18 cellular contexts compared by ENCODE assay signal in genomic region chr5:19175776-19176570, GRCh38.
"Had no signal": no experiment of that assay in that cellular context is flagged by ENCODE, and none has a peak within 500 bp of the region (broad histone marks: within the 10 kb centered on the region; RNA-seq: fewer than 3 reads in every experiment).

No MANE protein-coding gene starts in this region.

- H3K27me3 ChIP-seq: ascending aorta, breast epithelium, foreskin keratinocyte, right atrium auricular region, tibial artery had no signal

- H3K27ac ChIP-seq: ascending aorta, breast epithelium, foreskin keratinocyte, right atrium auricular region, tibial artery had no signal

- H3K27ac Mint-ChIP-seq: activated CD4-positive, alpha-beta memory T cell treated with anti-CD3 and anti-CD28 coated beads, Interleukin-2, amount 10 ng/mL, durations not matched to agents 7 days and 5 days; activated CD4-positive, alpha-beta T cell treated with anti-CD3 and anti-CD28 coated beads for 36 hours; activated naive CD4-positive, alpha-beta T cell treated with anti-CD3 and anti-CD28 coated beads, Interleukin-2, amount 10 ng/mL, durations not matched to agents 7 days and 5 days; activated T-cell treated with anti-CD3 and anti-CD28 coated beads, Interleukin-2, amount 50 U/mL, for 24 hours; effector memory CD8-positive, alpha-beta T cell; natural killer cell; stimulated activated naive B cell treated with anti-CD40 and anti-IgM and Interleukin-4, amounts not matched to agents 10 μg/mL and 1 μg/mL and 100 μg/mL, for 72 hours had no signal

- H3K27me3 Mint-ChIP-seq: activated CD4-positive, alpha-beta memory T cell treated with anti-CD3 and anti-CD28 coated beads, Interleukin-2, amount 10 ng/mL, durations not matched to agents 7 days and 5 days; activated CD4-positive, alpha-beta T cell treated with anti-CD3 and anti-CD28 coated beads for 36 hours; activated naive CD4-positive, alpha-beta T cell treated with anti-CD3 and anti-CD28 coated beads, Interleukin-2, amount 10 ng/mL, durations not matched to agents 7 days and 5 days; activated T-cell treated with anti-CD3 and anti-CD28 coated beads, Interleukin-2, amount 50 U/mL, for 24 hours; effector memory CD8-positive, alpha-beta T cell; stimulated activated naive B cell treated with anti-CD40 and anti-IgM and Interleukin-4, amounts not matched to agents 10 μg/mL and 1 μg/mL and 100 μg/mL, for 72 hours had no signal

- ATAC-seq: activated CD4-positive, alpha-beta T cell treated with anti-CD3 and anti-CD28 coated beads for 36 hours; effector memory CD8-positive, alpha-beta T cell; foreskin keratinocyte; left ventricle myocardium superior; stimulated activated naive B cell treated with anti-CD40 and anti-IgM and Interleukin-4, amounts not matched to agents 10 μg/mL and 1 μg/mL and 100 μg/mL, for 72 hours had no signal

- H3K4me1 Mint-ChIP-seq: activated CD4-positive, alpha-beta memory T cell treated with anti-CD3 and anti-CD28 coated beads, Interleukin-2, amount 10 ng/mL, durations not matched to agents 7 days and 5 days; activated CD4-positive, alpha-beta T cell treated with anti-CD3 and anti-CD28 coated beads for 36 hours; activated naive CD4-positive, alpha-beta T cell treated with anti-CD3 and anti-CD28 coated beads, Interleukin-2, amount 10 ng/mL, durations not matched to agents 7 days and 5 days; natural killer cell; stimulated activated naive B cell treated with anti-CD40 and anti-IgM and Interleukin-4, amounts not matched to agents 10 μg/mL and 1 μg/mL and 100 μg/mL, for 72 hours had no signal

- H3K4me3 Mint-ChIP-seq: activated CD4-positive, alpha-beta memory T cell treated with anti-CD3 and anti-CD28 coated beads, Interleukin-2, amount 10 ng/mL, durations not matched to agents 7 days and 5 days; activated CD4-positive, alpha-beta T cell treated with anti-CD3 and anti-CD28 coated beads for 36 hours; activated naive CD4-positive, alpha-beta T cell treated with anti-CD3 and anti-CD28 coated beads, Interleukin-2, amount 10 ng/mL, durations not matched to agents 7 days and 5 days; activated T-cell treated with anti-CD3 and anti-CD28 coated beads, Interleukin-2, amount 50 U/mL, for 24 hours; effector memory CD8-positive, alpha-beta T cell; natural killer cell; stimulated activated naive B cell treated with anti-CD40 and anti-IgM and Interleukin-4, amounts not matched to agents 10 μg/mL and 1 μg/mL and 100 μg/mL, for 72 hours had no signal

- H3K4me3 ChIP-seq: ascending aorta, breast epithelium, right atrium auricular region, tibial artery had no signal

- H3K36me3 ChIP-seq: ascending aorta, right atrium auricular region, tibial artery had no signal

- DNase-seq: activated CD4-positive, alpha-beta memory T cell treated with anti-CD3 and anti-CD28 coated beads, Interleukin-2, amount 10 ng/mL, durations not matched to agents 7 days and 5 days; activated CD4-positive, alpha-beta T cell treated with anti-CD3 and anti-CD28 coated beads for 36 hours; activated naive CD4-positive, alpha-beta T cell treated with anti-CD3 and anti-CD28 coated beads, Interleukin-2, amount 10 ng/mL, durations not matched to agents 7 days and 5 days; activated T-cell treated with anti-CD3 and anti-CD28 coated beads, Interleukin-2, amount 50 U/mL, for 24 hours; dermis blood vessel endothelial cell; effector memory CD8-positive, alpha-beta T cell; foreskin keratinocyte; kidney glomerular epithelial cell; left ventricle myocardium superior; mesenchymal stem cell; natural killer cell; posterior cingulate gyrus; stimulated activated CD4-positive, alpha-beta T cell treated with anti-CD3 and anti-CD28 coated beads, Interleukin-4, amount 100 ng/mL, for 1 hour; stimulated activated naive B cell treated with anti-CD40 and anti-IgM and Interleukin-4, amounts not matched to agents 10 μg/mL and 1 μg/mL and 100 μg/mL, for 72 hours; tibial artery had no signal

- H3K9me3 Mint-ChIP-seq: activated CD4-positive, alpha-beta memory T cell treated with anti-CD3 and anti-CD28 coated beads, Interleukin-2, amount 10 ng/mL, durations not matched to agents 7 days and 5 days; effector memory CD8-positive, alpha-beta T cell; stimulated activated naive B cell treated with anti-CD40 and anti-IgM and Interleukin-4, amounts not matched to agents 10 μg/mL and 1 μg/mL and 100 μg/mL, for 72 hours had no signal

- H3K36me3 Mint-ChIP-seq: activated naive CD4-positive, alpha-beta T cell treated with anti-CD3 and anti-CD28 coated beads, Interleukin-2, amount 10 ng/mL, durations not matched to agents 7 days and 5 days; natural killer cell; stimulated activated naive B cell treated with anti-CD40 and anti-IgM and Interleukin-4, amounts not matched to agents 10 μg/mL and 1 μg/mL and 100 μg/mL, for 72 hours had no signal

- H3K9me3 ChIP-seq: ascending aorta, breast epithelium, right atrium auricular region, tibial artery had no signal

- H3K4me1 ChIP-seq: ascending aorta, breast epithelium, foreskin keratinocyte, right atrium auricular region, tibial artery had no signal
